Comparison of ENCODE assay signal across 26 cellular contexts in the genomic region with DNA sequence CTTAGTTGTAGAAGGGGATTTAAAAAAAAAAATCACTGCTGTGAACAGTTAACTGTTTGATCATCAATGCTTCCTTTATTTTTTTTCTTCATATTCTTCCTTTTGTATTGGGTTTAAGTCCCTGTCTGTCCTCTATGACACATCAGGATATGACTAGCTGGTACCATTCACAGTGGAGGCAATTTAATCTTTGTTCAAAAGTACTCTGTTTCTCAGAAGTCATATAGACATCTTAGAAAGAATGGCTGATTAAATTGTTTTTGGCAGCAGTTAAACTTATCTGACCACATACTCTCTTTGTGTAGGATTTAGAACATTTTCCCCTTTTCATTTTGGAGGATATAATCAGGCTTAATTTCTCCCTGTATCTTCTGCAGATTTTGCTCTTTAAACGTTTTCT.
DNase-seq lines count a peak whose midpoint lies in the region; ATAC-seq, FAIRE-seq and TF ChIP-seq lines count a peak whose summit lies in the region.
"Had no signal": no experiment of that assay in that cellular context is flagged by ENCODE, and none has a peak within 500 bp of the region (broad histone marks: within the 10 kb centered on the region; RNA-seq: fewer than 3 reads in every experiment).

No MANE protein-coding gene starts in this region.

- CTCF ChIA-PET in IMR-90 (lab: Yijun Ruan, JAX), result interaction anchor here (1.3 kb wide), 1 partner anchor 10 kb away, joined by 3 read pairs; no protein-coding TSS in a partner anchor

- no peak overlapping the region for H4K91ac ChIP-seq in IMR-90 (ENCODE audit: insufficient read depth, low read depth, low read length)

- no peak overlapping the region for H4K8ac ChIP-seq in IMR-90 (ENCODE audit: low read depth in 2 of 2, low read length in 2 of 2)

- H2AK5ac ChIP-seq in IMR-90 (ENCODE audit: low read depth, low read length), result no peak overlapping the region

- no peak overlapping the region for H2BK5ac ChIP-seq in IMR-90 (ENCODE audit: low read depth, low read length, poor library complexity, severe bottlenecking)

- H3K36me3 Mint-ChIP-seq in astrocyte (ENCODE audit: low read depth, unreplicated experiment), result no peaks in the 10 kb centered on the region

- no peaks in the 10 kb centered on the region for H3K27me3 Mint-ChIP-seq in astrocyte (ENCODE audit: low read depth, unreplicated experiment)
- H3K27me3 Mint-ChIP-seq: B cell had no signal

- no peak overlapping the region for H3K27ac ChIP-seq in IMR-90 (ENCODE audit: insufficient read depth, low read length)
- H3K27ac ChIP-seq in astrocyte (ENCODE audit: low read depth, low read length), result no peak overlapping the region
- no peak overlapping the region for H3K27ac ChIP-seq in upper lobe of right lung
- no peak overlapping the region for H3K27ac ChIP-seq in tibial artery
- H3K27ac ChIP-seq: dorsolateral prefrontal cortex, gastrocnemius medialis, right lobe of liver, stomach, tibial nerve, WERI-Rb-1 had no signal

- no peak overlapping the region for H3K4ac ChIP-seq in IMR-90 (ENCODE audit: low read depth, low read length)

- no peak overlapping the region for H2AFZ ChIP-seq in IMR-90 (replicated peaks; ENCODE audit: low read length, poor library complexity)
- peak overlapping the region; percentile 65 for H2AFZ ChIP-seq in astrocyte (ENCODE audit: low read depth, low read length)

- no peak overlapping the region for H2AK9ac ChIP-seq in IMR-90 (replicated peaks; ENCODE audit: low read depth, low read length, poor library complexity)

- WGBS in IMR-90 (ENCODE audit: extremely low coverage in 2 of 2, insufficient read length in 1 of 2), 2 experiments, result no CpG with 5 or more reads among the region's 1 CpG

- TF ChIP-seq CTCF in IMR-90 (conservative IDR thresholded peaks at IDR 0.05; ENCODE audit: low read depth, low read length) (no peak), astrocyte (IDR thresholded peaks at IDR 0.05; ENCODE audit: insufficient read depth, low read depth, low read length) (no peak), upper lobe of right lung (IDR thresholded peaks at IDR 0.05) (no peak), tibial artery (IDR thresholded peaks at IDR 0.05) (no peak)

- no peak for TF ChIP-seq POLR2A in IMR-90 (IDR thresholded peaks at IDR 0.05; ENCODE audit: low read depth, low read length)

- H3K4me1 ChIP-seq in IMR-90 (ENCODE audit: control insufficient read depth, insufficient read depth, low read length), result no peaks in the 10 kb centered on the region
- H3K4me1 ChIP-seq in astrocyte (ENCODE audit: insufficient read depth, low read length), result peaks cover 5% of the 10 kb centered on the region
- H3K4me1 ChIP-seq in upper lobe of right lung, result no peaks in the 10 kb centered on the region
- H3K4me1 ChIP-seq in tibial artery, result no peaks in the 10 kb centered on the region
- H3K4me1 ChIP-seq: gastrocnemius medialis, right lobe of liver, stomach, tibial nerve had no signal

- no peaks in the 10 kb centered on the region for H4K20me1 ChIP-seq in IMR-90 (ENCODE audit: insufficient read depth, low read length)
- H4K20me1 ChIP-seq in astrocyte (ENCODE audit: insufficient read depth, low read length), result no peaks in the 10 kb centered on the region

- H3K9ac ChIP-seq in IMR-90 (ENCODE audit: low read depth, low read length), result no peak overlapping the region
- H3K9ac ChIP-seq in astrocyte (ENCODE audit: low read length), result no peak overlapping the region

- FAIRE-seq in astrocyte (lab: Jason Lieb, UNC), result no peak
- FAIRE-seq: GM12891 had no signal

- TF ChIP-seq RAD21 in IMR-90 (IDR thresholded peaks at IDR 0.05; ENCODE audit: low read length), result no peak

- no peak overlapping the region for H3K4me3 ChIP-seq in IMR-90 (ENCODE audit: insufficient read depth, low read depth, low read length)
- H3K4me3 ChIP-seq in astrocyte (ENCODE audit: insufficient read depth, low read depth, low read length), result no peak overlapping the region
- H3K4me3 ChIP-seq in upper lobe of right lung, result no peak overlapping the region
- H3K4me3 ChIP-seq in tibial artery, result no peak overlapping the region
- H3K4me3 ChIP-seq: dorsolateral prefrontal cortex, gastrocnemius medialis, mucosa of descending colon, right lobe of liver, stomach, tibial nerve had no signal

- no peak for ATAC-seq in IMR-90 (ENCODE audit: low read depth)
- no peak for ATAC-seq in HG02588 (IDR thresholded peaks at IDR 0.05; ENCODE audit: unreplicated experiment)
- ATAC-seq in upper lobe of right lung, result no peak
- ATAC-seq: gastrocnemius medialis, left ventricle myocardium superior, mucosa of descending colon, right lobe of liver had no signal

- POLR2A ChIA-PET in IMR-90 (lab: Charles Lee; ENCODE audit: unreplicated experiment), result no interaction called here

- H3K4me3 Mint-ChIP-seq in astrocyte (ENCODE audit: unreplicated experiment), result no peak overlapping the region
- H3K4me3 Mint-ChIP-seq: B cell, nephron progenitor cell had no signal

- H2BK20ac ChIP-seq in IMR-90 (ENCODE audit: low read depth, low read length), result no peak overlapping the region

- H3K4me1 Mint-ChIP-seq in astrocyte (ENCODE audit: low read depth, unreplicated experiment), result peaks cover 7% of the 10 kb centered on the region
- H3K4me1 Mint-ChIP-seq: B cell, nephron progenitor cell had no signal

- H3K56ac ChIP-seq in IMR-90 (ENCODE audit: extremely low read depth, insufficient read depth, low read length), result no peak overlapping the region

- H3K18ac ChIP-seq in IMR-90 (ENCODE audit: low read depth, low read length), result no peak overlapping the region

- H2BK15ac ChIP-seq in IMR-90 (ENCODE audit: low read depth, low read length), result no peak overlapping the region

- intact Hi-C loops in IMR-90 (cut with micrococcal nuclease) (no loop called here), upper lobe of right lung (cut with DNase I) (no loop called here), tibial artery (cut with DNase I; ENCODE audit: low total_unique reads) (no loop called here)

- H3K4me2 ChIP-seq in IMR-90 (ENCODE audit: low read depth, low read length) (no peak overlapping the region), astrocyte (ENCODE audit: low read length) (peak overlapping the region; percentile 54)

- no peaks in the 10 kb centered on the region for H3K79me2 ChIP-seq in astrocyte (ENCODE audit: insufficient read depth, low read length)

- H3K27ac Mint-ChIP-seq in astrocyte (ENCODE audit: unreplicated experiment), result no peak overlapping the region
- H3K27ac Mint-ChIP-seq: B cell, nephron progenitor cell had no signal

- in situ Hi-C loops in IMR-90 (cut with MboI; ENCODE audit: low sequenced_read_pairs), result no loop called here

- no peak overlapping the region for H2BK120ac ChIP-seq in IMR-90 (ENCODE audit: low read depth, low read length)

- H3K36me3 ChIP-seq in IMR-90 (ENCODE audit: control insufficient read depth, insufficient read depth, low read length), result no peaks in the 10 kb centered on the region
- H3K36me3 ChIP-seq in astrocyte (ENCODE audit: insufficient read depth, low read length), result no peaks in the 10 kb centered on the region
- H3K36me3 ChIP-seq in upper lobe of right lung, result no peaks in the 10 kb centered on the region
- no peaks in the 10 kb centered on the region for H3K36me3 ChIP-seq in tibial artery
- H3K36me3 ChIP-seq: gastrocnemius medialis, right lobe of liver, stomach, tibial nerve, WERI-Rb-1 had no signal

- H3K9me3 ChIP-seq in IMR-90 (ENCODE audit: control insufficient read depth, insufficient read depth, low read length) (no peaks in the 10 kb centered on the region), astrocyte (ENCODE audit: insufficient read depth, low read depth, low read length) (no peaks in the 10 kb centered on the region), upper lobe of right lung (no peaks in the 10 kb centered on the region), tibial artery (no peaks in the 10 kb centered on the region)
- H3K9me3 ChIP-seq: gastrocnemius medialis, right lobe of liver had no signal

- no TSS peak for BruUV-seq in IMR-90 (replicated peaks; lab: Mats Ljungman, UMichigan)

- no peak overlapping the region for H3K14ac ChIP-seq in IMR-90 (replicated peaks; ENCODE audit: low read depth, low read length)

- no peaks in the 10 kb centered on the region for H3K9me1 ChIP-seq in IMR-90 (ENCODE audit: insufficient read depth, low read length)

- no peaks in the 10 kb centered on the region for H3K79me1 ChIP-seq in IMR-90 (ENCODE audit: low read depth in 1 of 2, low read length in 2 of 2)

- DNase-seq in IMR-90 (peak; percentile 33), astrocyte (ENCODE audit: low read depth) (peak; percentile 51), foreskin melanocyte (peak; percentile 24), upper lobe of right lung (no peak), tibial artery (no peak)
- no peak for DNase-seq in stimulated activated CD4-positive, alpha-beta T cell treated with anti-CD3 and anti-CD28 coated beads, Interleukin-15, amount 100 ng/mL, for 24 hours
- DNase-seq: activated CD4-positive, alpha-beta T cell treated with anti-CD3 and anti-CD28 coated beads, Interleukin-2, amount 50 U/mL, for 1 hour; activated naive CD4-positive, alpha-beta T cell treated with anti-CD3 and anti-CD28 coated beads, Interleukin-2, amount 50 U/mL, for 16 hours; DMS79 treated with DMSO at 0.1 percent for 48 hours; dorsolateral prefrontal cortex; gastrocnemius medialis; HCEC 1CT; hippocampal formation; left ventricle myocardium superior; mucosa of descending colon; NCI-H1092 treated with DMSO at 0.1 percent for 48 hours; NCI-H187 treated with DMSO at 0.1 percent for 48 hours; nephron progenitor cell; right lobe of liver; stimulated activated CD8-positive, alpha-beta memory T cell treated with anti-CD3 and anti-CD28 coated beads, Interleukin-4, amount 100 ng/mL, for 48 hours; stomach; WERI-Rb-1 had no signal

- no peak overlapping the region for H3K23ac ChIP-seq in IMR-90 (ENCODE audit: low read depth, low read length)

- dilution Hi-C loops in IMR-90 (cut with HindIII; ENCODE audit: low sequenced_read_pairs, unreplicated experiment), result no loop called here

- H3K27me3 ChIP-seq in IMR-90 (ENCODE audit: control insufficient read depth, insufficient read depth, low read length), result no peaks in the 10 kb centered on the region
- no peaks in the 10 kb centered on the region for H3K27me3 ChIP-seq in astrocyte (ENCODE audit: insufficient read depth, low read length)
- H3K27me3 ChIP-seq in upper lobe of right lung, result no peaks in the 10 kb centered on the region
- H3K27me3 ChIP-seq in tibial artery, result no peaks in the 10 kb centered on the region
- H3K27me3 ChIP-seq: dorsolateral prefrontal cortex, gastrocnemius medialis, right lobe of liver, stomach, tibial nerve had no signal

- H4K5ac ChIP-seq in IMR-90 (ENCODE audit: low read depth, low read length), result no peak overlapping the region

- no peaks in the 10 kb centered on the region for H3K9me3 Mint-ChIP-seq in astrocyte (ENCODE audit: unreplicated experiment)
- H3K9me3 Mint-ChIP-seq: nephron progenitor cell had no signal

TF ChIP-seq in IMR-90, 13 proteins besides CTCF, POLR2A, EP300 and RAD21 (continues in another document):
- TF ChIP-seq SMC3 (IDR thresholded peaks at IDR 0.05; ENCODE audit: low read depth, low read length) (no peak), BHLHE40 (IDR thresholded peaks at IDR 0.05; ENCODE audit: low read depth, low read length) (no peak), MXI1 (IDR thresholded peaks at IDR 0.05; ENCODE audit: borderline replicate concordance, low read depth, low read length) (no peak), RCOR1 (IDR thresholded peaks at IDR 0.05; ENCODE audit: insufficient replicate concordance, low read length) (no peak), CHD1 (IDR thresholded peaks at IDR 0.05; ENCODE audit: low read depth, low read length) (no peak)

Comparison
In these comparisons a context has a peak if more than half of its experiments do, and no peak if none do; other contexts are left out.
1. DNase-seq: peak in IMR-90 (single experiment), astrocyte (single experiment) and foreskin melanocyte (single experiment); none in stimulated activated CD4-positive, alpha-beta T cell treated with anti-CD3 and anti-CD28 coated beads, Interleukin-15, amount 100 ng/mL, for 24 hours (single experiment), upper lobe of right lung (single experiment) and tibial artery (0 of 2).